15 cellular contexts compared by ENCODE assay signal in genomic region chr1:156412653-156413309, GRCh38. TPM values are rescaled to one million over a fixed set of nuclear protein-coding genes. Genes with fewer than 3 reads are reported as not detected.
"Had no signal": no experiment of that assay in that cellular context is flagged by ENCODE, and none has a peak within 500 bp of the region (broad histone marks: within the 10 kb centered on the region; RNA-seq: fewer than 3 reads in every experiment).

No MANE protein-coding gene starts in this region.

- H3K4me3 ChIP-seq: stomach, tibial artery had no signal

- H3K9me3 ChIP-seq: stomach, tibial artery had no signal

- H3K27ac Mint-ChIP-seq: activated CD8-positive, alpha-beta T cell treated with anti-CD3 and anti-CD28 coated beads for 36 hours; effector memory CD8-positive, alpha-beta T cell; nephron; T-helper 1 cell treated with Interleukin-12 subunit alpha and Interleukin-12 subunit beta and Interleukin-4 antibody, amounts not matched to agents 30 μg/mL and 1 μg/mL, for 36 hours had no signal

- H3K27ac ChIP-seq: stomach, tibial artery had no signal

- H3K4me3 Mint-ChIP-seq: activated CD8-positive, alpha-beta T cell treated with anti-CD3 and anti-CD28 coated beads for 36 hours; effector memory CD8-positive, alpha-beta T cell; nephron; T-helper 1 cell treated with Interleukin-12 subunit alpha and Interleukin-12 subunit beta and Interleukin-4 antibody, amounts not matched to agents 30 μg/mL and 1 μg/mL, for 36 hours had no signal

- DNase-seq: activated CD4-positive, alpha-beta T cell treated with anti-CD3 and anti-CD28 coated beads for 4 hours; activated CD8-positive, alpha-beta memory T cell treated with anti-CD3 and anti-CD28 coated beads, Interleukin-2, amount 50 U/mL, for 4 hours; activated CD8-positive, alpha-beta T cell treated with anti-CD3 and anti-CD28 coated beads for 36 hours; central memory CD4-positive, alpha-beta T cell; effector memory CD8-positive, alpha-beta T cell; erythroblast; left colon; stimulated activated CD4-positive, alpha-beta T cell treated with anti-CD3 and anti-CD28 coated beads, Interleukin-4, amount 100 ng/mL, for 24 hours; stomach; tibial artery had no signal

- H3K36me3 ChIP-seq: stomach, tibial artery had no signal

- H3K4me1 Mint-ChIP-seq: nephron had no signal

- H3K4me1 ChIP-seq: stomach, tibial artery had no signal

- H3K9me3 Mint-ChIP-seq: activated CD8-positive, alpha-beta T cell treated with anti-CD3 and anti-CD28 coated beads for 36 hours; effector memory CD8-positive, alpha-beta T cell; T-helper 1 cell treated with Interleukin-12 subunit alpha and Interleukin-12 subunit beta and Interleukin-4 antibody, amounts not matched to agents 30 μg/mL and 1 μg/mL, for 36 hours had no signal

RNA-seq across cellular contexts. Expression of gene RHBG, which starts 43.8 kb away (rescaled TPM):
- total RNA-seq: activated CD8-positive, alpha-beta T cell treated with anti-CD3 and anti-CD28 coated beads for 36 hours; glomerular endothelial cell; left colon; lung microvascular endothelial cell; omental fat pad; stomach had no signal
